8 cellular contexts compared by ENCODE assay signal in genomic region chr19:4830768-4831265, GRCh38. TPM values are rescaled to one million over a fixed set of nuclear protein-coding genes. Genes with fewer than 3 reads are reported as not detected.
DNase-seq lines count a peak whose midpoint lies in the region; ATAC-seq and TF ChIP-seq lines count a peak whose summit lies in the region.

No MANE protein-coding gene starts in this region.

- H3K4me1 ChIP-seq in CD8-positive, alpha-beta T cell (ENCODE audit: insufficient read depth, low read length) = peaks cover 16% of the 10 kb centered on the region

- peaks cover 3% of the 10 kb centered on the region for H3K36me3 Mint-ChIP-seq in CD8-positive, alpha-beta T cell
- H3K36me3 Mint-ChIP-seq in osteocyte (ENCODE audit: unreplicated experiment) = no peaks in the 10 kb centered on the region

- peak overlapping the region; percentile 68 for H3K27ac ChIP-seq in CD8-positive, alpha-beta T cell (ENCODE audit: low read depth, low read length)

- peak overlapping the region; percentile 89 for H3K27ac Mint-ChIP-seq in CD8-positive, alpha-beta T cell
- peak overlapping the region; percentile 76 for H3K27ac Mint-ChIP-seq in osteocyte (ENCODE audit: unreplicated experiment)

- H3K36me3 ChIP-seq in CD8-positive, alpha-beta T cell (ENCODE audit: insufficient read depth, low read length) = no peaks in the 10 kb centered on the region

- H3K9me3 Mint-ChIP-seq in CD8-positive, alpha-beta T cell = no peaks in the 10 kb centered on the region
- H3K9me3 Mint-ChIP-seq in osteocyte (ENCODE audit: unreplicated experiment) = no peaks in the 10 kb centered on the region

- peak overlapping the region; percentile 92 for H3K4me3 ChIP-seq in CD8-positive, alpha-beta T cell (ENCODE audit: low read depth, low read length)
- H3K4me3 ChIP-seq in epithelial cell of proximal tubule (ENCODE audit: low read depth, low read length) = peak overlapping the region; percentile 73

- peak overlapping the region; percentile 82 for H3K4me3 Mint-ChIP-seq in CD8-positive, alpha-beta T cell
- peak overlapping the region; percentile 82 for H3K4me3 Mint-ChIP-seq in osteocyte (ENCODE audit: unreplicated experiment)

- no peak for TF ChIP-seq CTCF in CD8-positive, alpha-beta T cell (IDR thresholded peaks at IDR 0.05)
- TF ChIP-seq CTCF in epithelial cell of proximal tubule (conservative IDR thresholded peaks at IDR 0.05; ENCODE audit: low read depth, low read length) (no peak), osteocyte (IDR thresholded peaks at IDR 0.05) (no peak)

- ATAC-seq in CD8-positive, alpha-beta T cell = no peak
- ATAC-seq in GM21515 (IDR thresholded peaks at IDR 0.05; ENCODE audit: unreplicated experiment) = no peak

- no peaks in the 10 kb centered on the region for H3K9me3 ChIP-seq in CD8-positive, alpha-beta T cell (ENCODE audit: low read length)

- intact Hi-C loops in CD8-positive, alpha-beta T cell (cut with DNase I, micrococcal nuclease) = loop anchor here in 1 of 2 experiments (2.0 kb wide), 1 partner anchor 16 kb away; no protein-coding TSS in a partner anchor

- H3K27me3 Mint-ChIP-seq in CD8-positive, alpha-beta T cell (ENCODE audit: low read depth) = no peaks in the 10 kb centered on the region
- no peaks in the 10 kb centered on the region for H3K27me3 Mint-ChIP-seq in osteocyte (ENCODE audit: unreplicated experiment)

- CTCF ChIA-PET in CD8-positive, alpha-beta T cell (lab: Charles Lee) = interaction anchor here (0.9 to 2.8 kb wide), 3 partner anchors 20 to 200 kb away, joined by 3 to 15 read pairs (median 13); no protein-coding TSS in a partner anchor

- POLR2A ChIA-PET in CD8-positive, alpha-beta T cell (lab: Charles Lee) = interaction anchor here (0.6 to 1.2 kb wide), 4 partner anchors 9 to 138 kb away, joined by 3 to 4 read pairs (median 3); partner anchors contain the start of gene KDM4B

- H3K27me3 ChIP-seq in CD8-positive, alpha-beta T cell (ENCODE audit: insufficient read depth, low read length) = no peaks in the 10 kb centered on the region

- no peak for DNase-seq in CD8-positive, alpha-beta T cell
- DNase-seq in RPMI8226 = peak; percentile 12
- no peak for DNase-seq in epithelial cell of proximal tubule (ENCODE audit: low read depth)
- no peak for DNase-seq in osteocyte (ENCODE audit: extremely low spot score, unreplicated experiment)
- DNase-seq in NAMALWA (ENCODE audit: low spot score) = no peak
- no peak for DNase-seq in cortex of kidney (lab: John Stamatoyannopoulos, UW)
- DNase-seq in NCI-H1048 (lab: John Stamatoyannopoulos, UW) = no peak

- H3K4me1 Mint-ChIP-seq in CD8-positive, alpha-beta T cell (ENCODE audit: low read depth) = peaks cover 25% of the 10 kb centered on the region
- H3K4me1 Mint-ChIP-seq in osteocyte (ENCODE audit: unreplicated experiment) = peaks cover 20% of the 10 kb centered on the region

RNA-seq across cellular contexts. Expression of gene TICAM1, which starts 0.7 kb away (rescaled TPM):
- total RNA-seq in CD8-positive, alpha-beta T cell = 1 to 10 TPM; 8.8 to 9.4 TPM
- total RNA-seq in epithelial cell of proximal tubule = 6.0 and 7.4 TPM in 2 replicates
- 6.2 and 6.6 TPM in 2 replicates for total RNA-seq in osteocyte

RNA-seq across cellular contexts. Expression of gene PLIN3, which starts 36.6 kb away (rescaled TPM):
- total RNA-seq in CD8-positive, alpha-beta T cell = 10 to 100 TPM; 16.2 to 16.7 TPM
- total RNA-seq in epithelial cell of proximal tubule (151 and 178 TPM in 2 replicates), osteocyte (77.8 and 77.9 TPM in 2 replicates)

RNA-seq across cellular contexts. Expression of gene FEM1A, which starts 39.3 kb away (rescaled TPM):
- 10 to 100 TPM; 16.7 to 17.4 TPM for total RNA-seq in CD8-positive, alpha-beta T cell
- total RNA-seq in epithelial cell of proximal tubule (10.4 and 16.3 TPM in 2 replicates), osteocyte (12.0 and 13.2 TPM in 2 replicates)
